ENCODE assay signal across 9 cellular contexts in the genomic region with DNA sequence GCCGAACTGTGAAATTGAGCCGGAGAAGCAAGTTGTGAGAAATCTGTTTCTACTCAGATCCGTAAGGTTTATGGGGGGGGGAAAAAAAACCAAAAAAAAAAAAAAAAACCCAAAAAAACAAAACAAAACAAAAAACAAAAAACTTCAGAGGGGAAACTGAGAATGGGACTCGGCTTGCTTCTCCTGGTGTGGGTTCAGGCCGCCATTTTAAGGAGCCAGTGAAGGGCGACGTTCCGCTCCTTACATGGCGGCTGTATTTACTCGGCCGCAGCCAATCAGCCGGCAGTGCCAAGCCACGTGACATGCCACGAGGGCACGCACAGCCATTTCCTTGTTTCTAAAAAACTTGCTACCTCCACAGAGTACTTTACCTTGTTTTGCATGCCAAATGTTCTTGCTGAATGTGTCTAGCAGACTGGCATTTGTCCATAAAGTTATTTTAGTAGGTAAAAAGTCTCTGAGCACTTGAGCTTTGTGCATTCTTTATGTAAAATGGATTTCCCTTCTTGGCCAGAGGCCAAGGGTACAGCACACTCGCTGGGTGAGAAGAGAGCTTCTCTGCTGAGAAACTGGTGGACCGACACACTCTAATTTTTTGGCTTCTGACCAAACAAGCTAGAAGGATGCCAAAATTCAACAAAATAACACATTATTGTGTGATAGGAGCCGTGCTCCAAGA.
DNase-seq lines count a peak whose midpoint lies in the region; ATAC-seq and TF ChIP-seq lines count a peak whose summit lies in the region.
"Had no signal": no experiment of that assay in that cellular context is flagged by ENCODE, and none has a peak within 500 bp of the region (broad histone marks: within the 10 kb centered on the region; RNA-seq: fewer than 3 reads in every experiment).

No MANE protein-coding gene starts in this region.

- H3K4me2 ChIP-seq in SK-N-SH = peak overlapping the region; percentile 53; the same call in 1 of the 2 replicates

- POLR2A ChIA-PET in SK-N-SH (lab: Yijun Ruan, JAX) = interaction anchor here (0.5 kb wide), 1 partner anchor 322 kb away, joined by 5 read pairs; no protein-coding TSS in a partner anchor

- peak overlapping the region; percentile 59 for H3K4me3 Mint-ChIP-seq in HFFc6
- H3K4me3 Mint-ChIP-seq in T-helper 2 cell treated with Interferon-gamma antibody and Interleukin-4, amounts not matched to agents 5 μg/mL and 100 μg/mL, for 36 hours = no peak overlapping the region

- peak overlapping the region in 1 of 2 experiments; percentile 19; a peak in 1 of 4 replicates for H3K4me3 ChIP-seq in SK-N-SH (ENCODE audit: low read depth in 2 of 2, low read length in 1 of 2)
- peak overlapping the region; percentile 66 for H3K4me3 ChIP-seq in psoas muscle

- peak; percentile 14; the same call in 1 of the 2 replicates for TF ChIP-seq RAD21 in SK-N-SH (IDR thresholded peaks at IDR 0.05; ENCODE audit: low read length)

- H3K4me1 ChIP-seq in SK-N-SH (ENCODE audit: control insufficient read depth in 1 of 2, insufficient read depth in 2 of 2, low read depth in 1 of 2, low read length in 1 of 2) (peaks cover 17 to 25% of the 10 kb centered on the region in 2 experiments; a peak in 3 of 4 replicates), psoas muscle (peaks cover 71% of the 10 kb centered on the region)

- H3K27me3 ChIP-seq in SK-N-SH (ENCODE audit: insufficient read depth) (no peaks in the 10 kb centered on the region), psoas muscle (ENCODE audit: insufficient read depth in 3 of 3, low read length in 2 of 3) (no peaks in the 10 kb centered on the region)

- no peak for TF ChIP-seq CTCF in HFFc6 (IDR thresholded peaks at IDR 0.05)
- TF ChIP-seq CTCF in SK-N-SH (IDR thresholded peaks at IDR 0.05) = no peak
- TF ChIP-seq CTCF in psoas muscle (IDR thresholded peaks at IDR 0.05) = no peak

- H3K27ac Mint-ChIP-seq in HFFc6 = no peak overlapping the region
- no peak overlapping the region for H3K27ac Mint-ChIP-seq in T-helper 2 cell treated with Interferon-gamma antibody and Interleukin-4, amounts not matched to agents 5 μg/mL and 100 μg/mL, for 36 hours

- no peaks in the 10 kb centered on the region for H3K27me3 Mint-ChIP-seq in HFFc6 (ENCODE audit: insufficient read depth)
- peaks cover 6% of the 10 kb centered on the region for H3K27me3 Mint-ChIP-seq in T-helper 2 cell treated with Interferon-gamma antibody and Interleukin-4, amounts not matched to agents 5 μg/mL and 100 μg/mL, for 36 hours (ENCODE audit: low read depth)

- H4K20me1 ChIP-seq in SK-N-SH (ENCODE audit: insufficient read depth) = no peaks in the 10 kb centered on the region

- no peaks in the 10 kb centered on the region for H3K36me3 Mint-ChIP-seq in HFFc6 (ENCODE audit: low read depth)
- H3K36me3 Mint-ChIP-seq in T-helper 2 cell treated with Interferon-gamma antibody and Interleukin-4, amounts not matched to agents 5 μg/mL and 100 μg/mL, for 36 hours (ENCODE audit: low read depth) = no peaks in the 10 kb centered on the region

- H3K79me2 ChIP-seq in SK-N-SH (ENCODE audit: insufficient read depth) = no peaks in the 10 kb centered on the region; the same call in 1 of the 2 replicates

- no peak overlapping the region for H3K9ac ChIP-seq in SK-N-SH

- TF ChIP-seq EP300 in SK-N-SH (IDR thresholded peaks at IDR 0.05; ENCODE audit: borderline replicate concordance in 1 of 2, low read depth in 1 of 2, low read length in 1 of 2) = no peak

- no peaks in the 10 kb centered on the region for H3K9me3 Mint-ChIP-seq in HFFc6
- no peaks in the 10 kb centered on the region for H3K9me3 Mint-ChIP-seq in T-helper 2 cell treated with Interferon-gamma antibody and Interleukin-4, amounts not matched to agents 5 μg/mL and 100 μg/mL, for 36 hours

- H3K4me1 Mint-ChIP-seq in HFFc6 (ENCODE audit: low read depth) = peaks cover 32% of the 10 kb centered on the region
- H3K4me1 Mint-ChIP-seq in T-helper 2 cell treated with Interferon-gamma antibody and Interleukin-4, amounts not matched to agents 5 μg/mL and 100 μg/mL, for 36 hours (ENCODE audit: low read depth) = no peaks in the 10 kb centered on the region

- 65% methylated on average over 15 of the region's 18 CpGs for WGBS in SK-N-SH (ENCODE audit: low lambda C conversion rate)
- 6 to 9% (median 6%) methylated on average over 18 of the region's 18 CpGs for WGBS in psoas muscle, 3 donors

- H3K36me3 ChIP-seq in SK-N-SH (replicated peaks in 1 of 2; ENCODE audit: control insufficient read depth in 1 of 2, insufficient read depth in 2 of 2, low read length in 1 of 2) (no peaks in the 10 kb centered on the region), psoas muscle (ENCODE audit: insufficient read depth in 1 of 2, low read depth in 1 of 2) (no peaks in the 10 kb centered on the region)

- H3F3A ChIP-seq in SK-N-SH (replicated peaks; ENCODE audit: insufficient read depth) = peaks cover 8% of the 10 kb centered on the region

- H2AFZ ChIP-seq in SK-N-SH (ENCODE audit: low read depth) = no peak overlapping the region

- peak; percentile 89 to 94 (median 90) for ATAC-seq in psoas muscle

- no peaks in the 10 kb centered on the region for H3K9me3 ChIP-seq in SK-N-SH
- H3K9me3 ChIP-seq in psoas muscle = no peaks in the 10 kb centered on the region

- H3K9me2 ChIP-seq in SK-N-SH = no peaks in the 10 kb centered on the region

- CTCF ChIA-PET in SK-N-SH (lab: Yijun Ruan, JAX) = no interaction called here

- H3K27ac ChIP-seq in SK-N-SH (ENCODE audit: low read depth in 2 of 2, low read length in 1 of 2) (peak overlapping the region; percentile 34 to 48; a peak in 3 of 4 replicates), psoas muscle (peak overlapping the region; percentile 94)
- H3K27ac ChIP-seq: HL-60 had no signal

- intact Hi-C loops in psoas muscle (cut with DNase I) = loop anchor here (5.0 to 10.0 kb wide), 4 partner anchors 42 to 132 kb away; partner anchors contain the start of gene NFIA (in 2 of the 2)

- DNase-seq in HFFc6 = peak; percentile 36
- DNase-seq in SK-N-SH = peak; percentile 25
- peak; percentile 95 for DNase-seq in globus pallidus (ENCODE audit: low spot score)
- DNase-seq in psoas muscle = peak; percentile 93 to 97
- DNase-seq in T-helper 2 cell treated with Interferon-gamma antibody and Interleukin-4, amounts not matched to agents 5 μg/mL and 100 μg/mL, for 36 hours (ENCODE audit: low spot score) = no peak
- no peak for DNase-seq in islet precursor cell
- no peak for DNase-seq in SKM-1 (lab: John Stamatoyannopoulos, UW; ENCODE audit: unreplicated experiment)
- no peak for DNase-seq in HPDE6-E6E7 (ENCODE audit: extremely low spot score)

TF ChIP-seq in SK-N-SH, 30 proteins besides CTCF, POLR2A, EP300 and RAD21:
- TF ChIP-seq, protein P1, sequence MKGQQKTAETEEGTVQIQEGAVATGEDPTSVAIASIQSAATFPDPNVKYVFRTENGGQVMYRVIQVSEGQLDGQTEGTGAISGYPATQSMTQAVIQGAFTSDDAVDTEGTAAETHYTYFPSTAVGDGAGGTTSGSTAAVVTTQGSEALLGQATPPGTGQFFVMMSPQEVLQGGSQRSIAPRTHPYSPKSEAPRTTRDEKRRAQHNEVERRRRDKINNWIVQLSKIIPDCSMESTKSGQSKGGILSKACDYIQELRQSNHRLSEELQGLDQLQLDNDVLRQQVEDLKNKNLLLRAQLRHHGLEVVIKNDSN (IDR thresholded peaks at IDR 0.05; ENCODE audit: borderline replicate concordance, low read depth) = peak; percentile 53; the same call in 1 of the 2 replicates
- TF ChIP-seq NFIC (IDR thresholded peaks at IDR 0.05; ENCODE audit: borderline replicate concordance) = peak; percentile 91
- TF ChIP-seq TAF1 (IDR thresholded peaks at IDR 0.05; ENCODE audit: borderline replicate concordance, low read depth, low read length) = no peak

Comparison
In these comparisons a context has a peak if more than half of its experiments do, and no peak if none do; other contexts are left out.
1. DNase-seq: peak in HFFc6 (single experiment), SK-N-SH (single experiment), globus pallidus (single experiment) and psoas muscle (2 of 2); none in T-helper 2 cell treated with Interferon-gamma antibody and Interleukin-4, amounts not matched to agents 5 μg/mL and 100 μg/mL, for 36 hours (single experiment), islet precursor cell (single experiment), SKM-1 (single experiment) and HPDE6-E6E7 (single experiment).